In genomic region chr22:17218341-17218740, GRCh38 we compare ENCODE assay signal across 13 cellular contexts. TPM values are rescaled to one million over a fixed set of nuclear protein-coding genes. Genes with fewer than 3 reads are reported as not detected.
A peak's percentile ranks its signal among the peaks of the same experiment; 100 is the strongest.
DNase-seq lines count a peak whose midpoint lies in the region; ATAC-seq, FAIRE-seq and TF ChIP-seq lines count a peak whose summit lies in the region.
"Had no signal": no experiment of that assay in that cellular context is flagged by ENCODE, and none has a peak within 500 bp of the region (broad histone marks: within the 10 kb centered on the region; RNA-seq: fewer than 3 reads in every experiment).

No MANE protein-coding gene starts in this region.

- no peaks in the 10 kb centered on the region for H3K9me3 Mint-ChIP-seq in activated T-cell treated with anti-CD3 and anti-CD28 coated beads, Interleukin-2, amount 50 U/mL, for 4 hours
- no peaks in the 10 kb centered on the region for H3K9me3 Mint-ChIP-seq in T-helper 2 cell treated with Interferon-gamma antibody and Interleukin-4, amounts not matched to agents 5 μg/mL and 100 μg/mL, for 36 hours

- no peaks in the 10 kb centered on the region for H3K27me3 Mint-ChIP-seq in activated T-cell treated with anti-CD3 and anti-CD28 coated beads, Interleukin-2, amount 50 U/mL, for 4 hours (ENCODE audit: low read depth)
- H3K27me3 Mint-ChIP-seq in T-helper 2 cell treated with Interferon-gamma antibody and Interleukin-4, amounts not matched to agents 5 μg/mL and 100 μg/mL, for 36 hours (ENCODE audit: low read depth): peaks cover 3% of the 10 kb centered on the region

- no peak for TF ChIP-seq EP300 in transverse colon (IDR thresholded peaks at IDR 0.05; ENCODE audit: low read depth)

- H3K9ac ChIP-seq in kidney (ENCODE audit: low read length in 2 of 2): no peak overlapping the region

- in situ Hi-C loops in transverse colon (cut with MboI; ENCODE audit: low pct_ligation_motif_present in 1 of 4, low pct_unique_long_range_greater_than_20kb in 1 of 4, low sequenced_read_pairs in 3 of 4): no loop called here

- H3K27me3 ChIP-seq in transverse colon: no peaks in the 10 kb centered on the region
- H3K27me3 ChIP-seq: body of pancreas, uterus had no signal

- TF ChIP-seq CTCF in kidney (IDR thresholded peaks at IDR 0.05; ENCODE audit: borderline replicate concordance, extremely low read depth, insufficient read depth): no peak
- no peak for TF ChIP-seq CTCF in transverse colon (IDR thresholded peaks at IDR 0.05)

- H3K36me3 Mint-ChIP-seq in activated T-cell treated with anti-CD3 and anti-CD28 coated beads, Interleukin-2, amount 50 U/mL, for 4 hours (ENCODE audit: insufficient read depth): peaks cover 3% of the 10 kb centered on the region
- H3K36me3 Mint-ChIP-seq in T-helper 2 cell treated with Interferon-gamma antibody and Interleukin-4, amounts not matched to agents 5 μg/mL and 100 μg/mL, for 36 hours (ENCODE audit: low read depth): peaks cover 12% of the 10 kb centered on the region

- H3K4me3 ChIP-seq in kidney (ENCODE audit: low read length in 2 of 2): no peak overlapping the region
- peak overlapping the region in 1 of 4 donors; percentile 39 for H3K4me3 ChIP-seq in transverse colon
- H3K4me3 ChIP-seq: body of pancreas, uterus had no signal

- no peak for TF ChIP-seq POLR2A in transverse colon (IDR thresholded peaks at IDR 0.05)

- intact Hi-C loops in kidney (cut with DNase I) (no loop called here), transverse colon (cut with DNase I; ENCODE audit: low total_unique reads) (no loop called here)

- H3K9me3 ChIP-seq in kidney (ENCODE audit: control insufficient read depth in 1 of 2, low read length in 2 of 2) (no peaks in the 10 kb centered on the region), transverse colon (no peaks in the 10 kb centered on the region)
- H3K9me3 ChIP-seq: body of pancreas, uterus had no signal

- WGBS in transverse colon (ENCODE audit: low coverage in 1 of 2), 2 donors: 46 to 72% methylated on average over 4 of the region's 4 CpGs

- H3K4me1 ChIP-seq in kidney (ENCODE audit: control insufficient read depth in 1 of 2, insufficient read depth in 1 of 2, low read depth in 1 of 2, low read length in 2 of 2): no peaks in the 10 kb centered on the region
- H3K4me1 ChIP-seq in transverse colon: peaks cover 0 to 13% (median 1%) of the 10 kb centered on the region in 4 donors
- H3K4me1 ChIP-seq: uterus had no signal

- H3K4me1 Mint-ChIP-seq in activated T-cell treated with anti-CD3 and anti-CD28 coated beads, Interleukin-2, amount 50 U/mL, for 4 hours (ENCODE audit: low read depth): peaks cover 69% of the 10 kb centered on the region
- peaks cover 56% of the 10 kb centered on the region for H3K4me1 Mint-ChIP-seq in T-helper 2 cell treated with Interferon-gamma antibody and Interleukin-4, amounts not matched to agents 5 μg/mL and 100 μg/mL, for 36 hours (ENCODE audit: low read depth)

- H3K36me3 ChIP-seq in kidney (ENCODE audit: control insufficient read depth in 1 of 2, insufficient read depth in 2 of 2, low read length in 2 of 2) (no peaks in the 10 kb centered on the region), transverse colon (no peaks in the 10 kb centered on the region)
- H3K36me3 ChIP-seq: uterus had no signal

- no peak for ATAC-seq in activated T-cell treated with anti-CD3 and anti-CD28 coated beads, Interleukin-2, amount 50 U/mL, for 4 hours
- ATAC-seq in HG02981 (IDR thresholded peaks at IDR 0.05; ENCODE audit: unreplicated experiment): no peak
- no peak for ATAC-seq in GM19023 (IDR thresholded peaks at IDR 0.05; ENCODE audit: unreplicated experiment)
- ATAC-seq: body of pancreas had no signal

- no peak for DNase-seq in activated T-cell treated with anti-CD3 and anti-CD28 coated beads, Interleukin-2, amount 50 U/mL, for 4 hours
- DNase-seq in activated T-cell treated with anti-CD3 and anti-CD28 coated beads, Interleukin-2, amount 50 U/mL, for 1 hour: no peak
- no peak for DNase-seq in T-helper 2 cell treated with Interferon-gamma antibody and Interleukin-4, amounts not matched to agents 5 μg/mL and 100 μg/mL, for 36 hours (ENCODE audit: low spot score)
- DNase-seq in kidney (peak; percentile 29), transverse colon (no peak), amygdala (lab: John Stamatoyannopoulos, UW) (no peak)
- DNase-seq: body of pancreas, left cardiac atrium, NCI-H2081 treated with DMSO at 0.1 percent for 48 hours, OCI-M1, uterus had no signal

- peak overlapping the region; percentile 87 for H3K4me3 Mint-ChIP-seq in activated T-cell treated with anti-CD3 and anti-CD28 coated beads, Interleukin-2, amount 50 U/mL, for 4 hours
- peak overlapping the region; percentile 84 for H3K4me3 Mint-ChIP-seq in T-helper 2 cell treated with Interferon-gamma antibody and Interleukin-4, amounts not matched to agents 5 μg/mL and 100 μg/mL, for 36 hours

- peak overlapping the region; percentile 88 for H3K27ac Mint-ChIP-seq in T-helper 2 cell treated with Interferon-gamma antibody and Interleukin-4, amounts not matched to agents 5 μg/mL and 100 μg/mL, for 36 hours

- FAIRE-seq in kidney (lab: Jason Lieb, UNC): no peak

- H3K27ac ChIP-seq in kidney (ENCODE audit: low read depth in 2 of 2, low read length in 2 of 2) (no peak overlapping the region), transverse colon (peak overlapping the region; percentile 65 to 72 (median 66))
- H3K27ac ChIP-seq: uterus had no signal

RNA-seq across cellular contexts. Expression of gene ADA2, which starts 0.9 kb away (rescaled TPM):
- 1 to 10 TPM; 1.2 to 2.3 (median 1.3) TPM for total RNA-seq in activated T-cell treated with anti-CD3 and anti-CD28 coated beads, Interleukin-2, amount 50 U/mL, for 4 hours
- total RNA-seq in kidney (26.8 TPM), transverse colon (10 to 100 TPM in 2 of 4 donors, 1 to 10 TPM in 2; 1.4 to 28.4 (median 12.0) TPM)
- 33.2 TPM for polyA plus RNA-seq in kidney (ENCODE audit: insufficient read depth, low read depth, low replicate concordance)

RNA-seq across cellular contexts. Expression of gene HDHD5, which starts 59.3 kb away (rescaled TPM):
- total RNA-seq in activated T-cell treated with anti-CD3 and anti-CD28 coated beads, Interleukin-2, amount 50 U/mL, for 4 hours: 10 to 100 TPM; 56.2 to 69.1 (median 68.3) TPM
- 27.5 TPM for total RNA-seq in kidney
- 39.8 TPM for polyA plus RNA-seq in kidney (ENCODE audit: insufficient read depth, low read depth, low replicate concordance)
- 10 to 100 TPM; 24.7 to 51.9 (median 42.3) TPM for total RNA-seq in transverse colon

Comparison
In these comparisons a context has a peak if more than half of its experiments do, and no peak if none do; other contexts are left out.
1. H3K27ac ChIP-seq: peak in transverse colon (4 of 4); none in kidney (0 of 2).